22 cellular contexts compared by ENCODE assay signal in the genomic region with DNA sequence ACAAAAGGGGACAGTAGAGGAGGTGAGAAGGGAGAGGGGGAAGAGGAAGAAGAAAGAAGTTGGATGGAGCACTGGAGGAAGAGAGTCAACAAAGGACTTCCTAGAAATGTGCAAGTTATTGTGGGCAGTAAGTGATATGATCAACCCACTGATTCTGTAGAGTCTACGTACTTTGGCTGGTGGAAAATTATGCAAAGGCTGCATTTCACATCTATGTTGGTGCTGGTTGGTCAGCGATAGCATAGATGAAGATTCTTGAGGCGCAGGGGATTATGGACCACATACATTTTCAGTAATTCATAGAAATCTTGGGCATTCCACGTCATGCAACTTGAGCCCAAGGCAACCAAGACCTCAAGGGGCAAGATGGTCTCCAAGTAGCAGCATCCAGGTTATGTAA. TPM values are rescaled to one million over a fixed set of nuclear protein-coding genes. Genes with fewer than 3 reads are reported as not detected.
DNase-seq lines count a peak whose midpoint lies in the region; ATAC-seq and FAIRE-seq lines count a peak whose summit lies in the region.
"Had no signal": no experiment of that assay in that cellular context is flagged by ENCODE, and none has a peak within 500 bp of the region (broad histone marks: within the 10 kb centered on the region; RNA-seq: fewer than 3 reads in every experiment).

No MANE protein-coding gene starts in this region.

- peak; percentile 40 for FAIRE-seq in HTR-8/SVneo (lab: Jason Lieb, UNC)
- FAIRE-seq: bronchial epithelial cell, pancreas had no signal

- peaks cover 70% of the 10 kb centered on the region for H3K4me1 Mint-ChIP-seq in activated CD4-positive, alpha-beta T cell treated with anti-CD3 and anti-CD28 coated beads for 36 hours
- H3K4me1 Mint-ChIP-seq in activated T-helper 1 cell treated with anti-CD3 and anti-CD28 coated beads, Interleukin-12 subunit alpha, Interleukin-12 subunit beta, Interleukin-2, Interleukin-4 antibody, amounts not matched to agents 30 ng/mL and 10 ng/mL and 1 ng/mL, durations not matched to agents 14 hours and 24 hours and 36 hours (ENCODE audit: low read depth), result peaks cover 68% of the 10 kb centered on the region
- H3K4me1 Mint-ChIP-seq in naive thymus-derived CD8-positive, alpha-beta T cell, result peaks cover 44 to 84% (median 71%) of the 10 kb centered on the region in 4 donors
- peaks cover 22 to 36% of the 10 kb centered on the region in 2 donors for H3K4me1 Mint-ChIP-seq in immature natural killer cell

- peaks cover 12% of the 10 kb centered on the region for H3K36me3 Mint-ChIP-seq in activated CD4-positive, alpha-beta T cell treated with anti-CD3 and anti-CD28 coated beads for 36 hours (ENCODE audit: low read depth)
- peaks cover 15% of the 10 kb centered on the region for H3K36me3 Mint-ChIP-seq in activated T-helper 1 cell treated with anti-CD3 and anti-CD28 coated beads, Interleukin-12 subunit alpha, Interleukin-12 subunit beta, Interleukin-2, Interleukin-4 antibody, amounts not matched to agents 30 ng/mL and 10 ng/mL and 1 ng/mL, durations not matched to agents 14 hours and 24 hours and 36 hours (ENCODE audit: low read depth)
- H3K36me3 Mint-ChIP-seq in naive thymus-derived CD8-positive, alpha-beta T cell, result peaks cover 0 to 16% (median 14%) of the 10 kb centered on the region in 3 donors
- H3K36me3 Mint-ChIP-seq in immature natural killer cell, result peaks cover 0 to 11% (median 8%) of the 10 kb centered on the region in 3 donors
- H3K36me3 Mint-ChIP-seq: type B pancreatic cell had no signal

- peaks cover 17% of the 10 kb centered on the region for H3K9me3 Mint-ChIP-seq in activated CD4-positive, alpha-beta T cell treated with anti-CD3 and anti-CD28 coated beads for 36 hours (ENCODE audit: low read depth)
- H3K9me3 Mint-ChIP-seq in activated T-helper 1 cell treated with anti-CD3 and anti-CD28 coated beads, Interleukin-12 subunit alpha, Interleukin-12 subunit beta, Interleukin-2, Interleukin-4 antibody, amounts not matched to agents 30 ng/mL and 10 ng/mL and 1 ng/mL, durations not matched to agents 14 hours and 24 hours and 36 hours, result peaks cover 20% of the 10 kb centered on the region
- H3K9me3 Mint-ChIP-seq in naive thymus-derived CD8-positive, alpha-beta T cell, result peaks cover 0 to 31% (median 15%) of the 10 kb centered on the region in 9 donors
- peaks cover 0 to 11% (median 5%) of the 10 kb centered on the region in 6 donors for H3K9me3 Mint-ChIP-seq in immature natural killer cell

- peak; percentile 12 for ATAC-seq in activated CD4-positive, alpha-beta T cell treated with anti-CD3 and anti-CD28 coated beads for 36 hours
- ATAC-seq in naive thymus-derived CD8-positive, alpha-beta T cell, result no peak
- ATAC-seq in GM21367 (IDR thresholded peaks at IDR 0.05; ENCODE audit: unreplicated experiment), result no peak
- ATAC-seq: pancreas, right cardiac atrium had no signal

- H3K4me3 Mint-ChIP-seq in activated CD4-positive, alpha-beta T cell treated with anti-CD3 and anti-CD28 coated beads for 36 hours, result peak overlapping the region; percentile 18
- peak overlapping the region; percentile 49 for H3K4me3 Mint-ChIP-seq in activated T-helper 1 cell treated with anti-CD3 and anti-CD28 coated beads, Interleukin-12 subunit alpha, Interleukin-12 subunit beta, Interleukin-2, Interleukin-4 antibody, amounts not matched to agents 30 ng/mL and 10 ng/mL and 1 ng/mL, durations not matched to agents 14 hours and 24 hours and 36 hours
- peak overlapping the region in 8 of 10 donors; percentile 0 to 51 (median 40) for H3K4me3 Mint-ChIP-seq in naive thymus-derived CD8-positive, alpha-beta T cell
- H3K4me3 Mint-ChIP-seq in immature natural killer cell, result no peak overlapping the region
- H3K4me3 Mint-ChIP-seq: nephron, type B pancreatic cell had no signal

- POLR2A ChIA-PET in activated CD4-positive, alpha-beta T cell treated with anti-CD3 and anti-CD28 coated beads for 36 hours (lab: Charles Lee), result no interaction called here
- POLR2A ChIA-PET in naive thymus-derived CD8-positive, alpha-beta T cell (lab: Charles Lee), result no interaction called here

- CTCF ChIA-PET in activated CD4-positive, alpha-beta T cell treated with anti-CD3 and anti-CD28 coated beads for 36 hours (lab: Charles Lee), result no interaction called here

- peak overlapping the region; percentile 78 for H3K27ac Mint-ChIP-seq in activated CD4-positive, alpha-beta T cell treated with anti-CD3 and anti-CD28 coated beads for 36 hours
- H3K27ac Mint-ChIP-seq in activated T-helper 1 cell treated with anti-CD3 and anti-CD28 coated beads, Interleukin-12 subunit alpha, Interleukin-12 subunit beta, Interleukin-2, Interleukin-4 antibody, amounts not matched to agents 30 ng/mL and 10 ng/mL and 1 ng/mL, durations not matched to agents 14 hours and 24 hours and 36 hours, result peak overlapping the region; percentile 79
- H3K27ac Mint-ChIP-seq in naive thymus-derived CD8-positive, alpha-beta T cell, result peak overlapping the region; percentile 33 to 98 (median 90)
- H3K27ac Mint-ChIP-seq in immature natural killer cell, result peak overlapping the region in 1 of 6 donors; percentile 49
- H3K27ac Mint-ChIP-seq: nephron, type B pancreatic cell had no signal

- no peak for DNase-seq in activated CD4-positive, alpha-beta T cell treated with anti-CD3 and anti-CD28 coated beads for 36 hours
- no peak for DNase-seq in activated CD4-positive, alpha-beta T cell treated with anti-CD3 and anti-CD28 coated beads for 1 hour
- DNase-seq in HTR-8/SVneo (ENCODE audit: insufficient read length, low spot score) (no peak), epidermal melanocyte (ENCODE audit: insufficient read length, low spot score) (no peak), immature natural killer cell (no peak)
- DNase-seq in activated T-helper 1 cell treated with anti-CD3 and anti-CD28 coated beads, Interleukin-12 subunit alpha, Interleukin-12 subunit beta, Interleukin-2, Interleukin-4 antibody, amounts not matched to agents 30 ng/mL and 10 ng/mL and 1 ng/mL, durations not matched to agents 14 hours and 24 hours and 36 hours (ENCODE audit: low spot score), result no peak
- no peak for DNase-seq in naive thymus-derived CD8-positive, alpha-beta T cell
- DNase-seq: activated effector memory CD4-positive, alpha-beta T cell treated with Interleukin-2 at 50 U/mL for 16 hours; glutamatergic neuron; GOT3; MG63; NCI-H146; NCI-H510A treated with DMSO at 0.1 percent for 48 hours; pancreas; right cardiac atrium; stimulated activated CD4-positive, alpha-beta T cell treated with anti-CD3 and anti-CD28 coated beads, Interleukin-12 subunit alpha, Interleukin-12 subunit beta, amount 100 ng/mL, for 4 hours; stimulated activated CD4-positive, alpha-beta T cell treated with anti-CD3 and anti-CD28 coated beads, Interleukin-4, amount 100 ng/mL, for 4 hours; WERI-Rb-1 had no signal

- intact Hi-C loops in activated CD4-positive, alpha-beta T cell treated with anti-CD3 and anti-CD28 coated beads for 36 hours (cut with DNase I, micrococcal nuclease), result loop anchor here in 1 of 2 experiments (5.0 kb wide), 1 partner anchor 43 kb away; the partner anchor contains the start of gene BIRC2
- intact Hi-C loops in activated T-helper 1 cell treated with anti-CD3 and anti-CD28 coated beads, Interleukin-12 subunit alpha, Interleukin-12 subunit beta, Interleukin-2, Interleukin-4 antibody, amounts not matched to agents 30 ng/mL and 10 ng/mL and 1 ng/mL, durations not matched to agents 14 hours and 24 hours and 36 hours (cut with micrococcal nuclease), result no loop called here

- no peaks in the 10 kb centered on the region for H3K27me3 Mint-ChIP-seq in activated CD4-positive, alpha-beta T cell treated with anti-CD3 and anti-CD28 coated beads for 36 hours
- H3K27me3 Mint-ChIP-seq in activated T-helper 1 cell treated with anti-CD3 and anti-CD28 coated beads, Interleukin-12 subunit alpha, Interleukin-12 subunit beta, Interleukin-2, Interleukin-4 antibody, amounts not matched to agents 30 ng/mL and 10 ng/mL and 1 ng/mL, durations not matched to agents 14 hours and 24 hours and 36 hours (ENCODE audit: insufficient read depth), result no peaks in the 10 kb centered on the region
- no peaks in the 10 kb centered on the region for H3K27me3 Mint-ChIP-seq in naive thymus-derived CD8-positive, alpha-beta T cell
- H3K27me3 Mint-ChIP-seq in immature natural killer cell (ENCODE audit: low read depth in 3 of 3), result peaks cover 0 to 5% (median 5%) of the 10 kb centered on the region in 3 donors

RNA-seq across cellular contexts. Expression of gene BIRC3, which starts 12.6 kb away (rescaled TPM):
- total RNA-seq in activated CD4-positive, alpha-beta T cell treated with anti-CD3 and anti-CD28 coated beads for 36 hours, result 100 to 1,000 TPM in 1 of 2 experiments, 10 to 100 TPM in 1; 99.2 to 109 TPM
- 101 and 108 TPM in 2 replicates for total RNA-seq in activated T-helper 1 cell treated with anti-CD3 and anti-CD28 coated beads, Interleukin-12 subunit alpha, Interleukin-12 subunit beta, Interleukin-2, Interleukin-4 antibody, amounts not matched to agents 30 ng/mL and 10 ng/mL and 1 ng/mL, durations not matched to agents 14 hours and 24 hours and 36 hours
- total RNA-seq in naive thymus-derived CD8-positive, alpha-beta T cell, result 10 to 100 TPM; 94.8 to 97.7 TPM
- polyA plus RNA-seq in naive thymus-derived CD8-positive, alpha-beta T cell, result 10 to 100 TPM; 16.7 to 22.9 (median 19.1) TPM
- 1 to 10 TPM; 5.0 to 7.1 (median 5.5) TPM for polyA plus RNA-seq in immature natural killer cell

RNA-seq across cellular contexts. Expression of gene BIRC2, which starts 42.3 kb away (rescaled TPM):
- 10 to 100 TPM; 33.0 to 48.8 TPM for total RNA-seq in activated CD4-positive, alpha-beta T cell treated with anti-CD3 and anti-CD28 coated beads for 36 hours
- total RNA-seq in activated T-helper 1 cell treated with anti-CD3 and anti-CD28 coated beads, Interleukin-12 subunit alpha, Interleukin-12 subunit beta, Interleukin-2, Interleukin-4 antibody, amounts not matched to agents 30 ng/mL and 10 ng/mL and 1 ng/mL, durations not matched to agents 14 hours and 24 hours and 36 hours, result 30.6 and 33.3 TPM in 2 replicates
- total RNA-seq in naive thymus-derived CD8-positive, alpha-beta T cell, result 10 to 100 TPM; 56.4 to 56.9 TPM
- polyA plus RNA-seq in naive thymus-derived CD8-positive, alpha-beta T cell, result 10 to 100 TPM; 29.6 to 41.9 (median 32.2) TPM
- 10 to 100 TPM; 30.8 to 44.5 (median 35.4) TPM for polyA plus RNA-seq in immature natural killer cell

Comparison
In these comparisons a context has a peak if more than half of its experiments do, and no peak if none do; other contexts are left out.
1. H3K4me3 Mint-ChIP-seq: peak in activated CD4-positive, alpha-beta T cell treated with anti-CD3 and anti-CD28 coated beads for 36 hours (single experiment), activated T-helper 1 cell treated with anti-CD3 and anti-CD28 coated beads, Interleukin-12 subunit alpha, Interleukin-12 subunit beta, Interleukin-2, Interleukin-4 antibody, amounts not matched to agents 30 ng/mL and 10 ng/mL and 1 ng/mL, durations not matched to agents 14 hours and 24 hours and 36 hours (single experiment) and naive thymus-derived CD8-positive, alpha-beta T cell (8 of 10); none in immature natural killer cell (0 of 5).